ENCODE assay signal across 1 cellular context in genomic region chr16:10180042-10180770, GRCh38.
TF ChIP-seq lines count a peak whose summit lies in the region.

No MANE protein-coding gene starts in this region.

TF ChIP-seq in GM23338, 12 proteins besides CTCF, POLR2A, EP300 and RAD21 (continued from another document):
- TF ChIP-seq ZNF462 (CRISPR knock-in tag; IDR thresholded peaks at IDR 0.05) (no peak), STAT1 (IDR thresholded peaks at IDR 0.05; ENCODE audit: unreplicated experiment) (no peak), ETS1 (IDR thresholded peaks at IDR 0.05) (no peak)
- TF ChIP-seq, protein P1, sequence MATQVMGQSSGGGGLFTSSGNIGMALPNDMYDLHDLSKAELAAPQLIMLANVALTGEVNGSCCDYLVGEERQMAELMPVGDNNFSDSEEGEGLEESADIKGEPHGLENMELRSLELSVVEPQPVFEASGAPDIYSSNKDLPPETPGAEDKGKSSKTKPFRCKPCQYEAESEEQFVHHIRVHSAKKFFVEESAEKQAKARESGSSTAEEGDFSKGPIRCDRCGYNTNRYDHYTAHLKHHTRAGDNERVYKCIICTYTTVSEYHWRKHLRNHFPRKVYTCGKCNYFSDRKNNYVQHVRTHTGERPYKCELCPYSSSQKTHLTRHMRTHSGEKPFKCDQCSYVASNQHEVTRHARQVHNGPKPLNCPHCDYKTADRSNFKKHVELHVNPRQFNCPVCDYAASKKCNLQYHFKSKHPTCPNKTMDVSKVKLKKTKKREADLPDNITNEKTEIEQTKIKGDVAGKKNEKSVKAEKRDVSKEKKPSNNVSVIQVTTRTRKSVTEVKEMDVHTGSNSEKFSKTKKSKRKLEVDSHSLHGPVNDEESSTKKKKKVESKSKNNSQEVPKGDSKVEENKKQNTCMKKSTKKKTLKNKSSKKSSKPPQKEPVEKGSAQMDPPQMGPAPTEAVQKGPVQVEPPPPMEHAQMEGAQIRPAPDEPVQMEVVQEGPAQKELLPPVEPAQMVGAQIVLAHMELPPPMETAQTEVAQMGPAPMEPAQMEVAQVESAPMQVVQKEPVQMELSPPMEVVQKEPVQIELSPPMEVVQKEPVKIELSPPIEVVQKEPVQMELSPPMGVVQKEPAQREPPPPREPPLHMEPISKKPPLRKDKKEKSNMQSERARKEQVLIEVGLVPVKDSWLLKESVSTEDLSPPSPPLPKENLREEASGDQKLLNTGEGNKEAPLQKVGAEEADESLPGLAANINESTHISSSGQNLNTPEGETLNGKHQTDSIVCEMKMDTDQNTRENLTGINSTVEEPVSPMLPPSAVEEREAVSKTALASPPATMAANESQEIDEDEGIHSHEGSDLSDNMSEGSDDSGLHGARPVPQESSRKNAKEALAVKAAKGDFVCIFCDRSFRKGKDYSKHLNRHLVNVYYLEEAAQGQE (IDR thresholded peaks at IDR 0.05; ENCODE audit: unreplicated experiment), result no peak
